12 cellular contexts compared by ENCODE assay signal in the genomic region with DNA sequence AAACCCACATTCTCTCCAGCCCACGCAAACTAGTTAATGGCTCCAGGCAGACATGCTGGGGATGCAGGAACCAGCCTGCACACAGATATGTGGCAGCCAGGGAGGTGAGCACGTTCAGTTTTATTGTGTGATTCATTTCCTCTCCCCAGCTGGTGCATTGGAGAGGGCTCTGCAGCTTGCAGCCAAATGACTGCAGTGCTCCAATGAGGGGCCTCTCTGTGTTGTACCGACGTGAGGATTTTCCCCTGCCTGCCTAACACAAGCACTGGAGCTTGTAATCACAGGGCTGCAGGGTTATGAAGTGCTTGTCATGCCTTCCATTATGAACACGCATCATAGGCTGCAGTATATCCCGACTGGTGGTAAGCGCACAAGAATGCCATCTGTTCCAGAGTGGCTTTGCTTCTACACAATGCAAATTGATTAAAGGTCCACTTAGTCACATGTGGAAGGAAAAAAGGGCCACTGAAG.
DNase-seq lines count a peak whose midpoint lies in the region; TF ChIP-seq lines count a peak whose summit lies in the region.
"Had no signal": no experiment of that assay in that cellular context is flagged by ENCODE, and none has a peak within 500 bp of the region (broad histone marks: within the 10 kb centered on the region; RNA-seq: fewer than 3 reads in every experiment).

No MANE protein-coding gene starts in this region.

- H3K4me1 ChIP-seq in A673 (ENCODE audit: insufficient read depth, low read length, poor library complexity, severe bottlenecking), result peaks cover 25% of the 10 kb centered on the region
- peaks cover 12% of the 10 kb centered on the region for H3K4me1 ChIP-seq in SJSA1 (replicated peaks)
- H3K4me1 ChIP-seq: parathyroid adenoma had no signal

- H3K27me3 ChIP-seq in A673 (replicated peaks; ENCODE audit: insufficient read depth, low read depth, low read length, poor library complexity) (no peaks in the 10 kb centered on the region), SJSA1 (replicated peaks) (no peaks in the 10 kb centered on the region)

- H3K9me3 ChIP-seq in A673 (ENCODE audit: low read depth, low read length, poor library complexity, severe bottlenecking), result no peaks in the 10 kb centered on the region
- no peaks in the 10 kb centered on the region for H3K9me3 ChIP-seq in SJSA1 (replicated peaks)

- H3K4me3 ChIP-seq in A673 (ENCODE audit: low read depth, low read length, poor library complexity, severe bottlenecking) (no peak overlapping the region), SJSA1 (no peak overlapping the region)

- intact Hi-C loops in A673 (cut with micrococcal nuclease; ENCODE audit: unreplicated experiment), result no loop called here

- no peak for TF ChIP-seq CTCF in A673 (conservative IDR thresholded peaks at IDR 0.05; ENCODE audit: low read depth, low read length)

- DNase-seq in A673 (ENCODE audit: low spot score) (peak; percentile 96), H4 (ENCODE audit: low spot score) (peak; percentile 80), SJSA1 (ENCODE audit: low read depth in 1 of 2, low spot score in 2 of 2) (peak; percentile 33 to 54), fibroblast of peridontal ligament (ENCODE audit: extremely low read depth) (peak; percentile 56), NAMALWA (ENCODE audit: low spot score) (no peak), LoVo (ENCODE audit: low spot score) (no peak), HEK293T (ENCODE audit: extremely low spot score) (no peak)
- DNase-seq in stimulated activated naive CD4-positive, alpha-beta T cell treated with Interleukin-2 at 50 U/mL for 16 hours (lab: John Stamatoyannopoulos, UW), result no peak
- DNase-seq: activated B cell treated with CpG ODN at 0.5 μM for 24 hours; CD4-positive, CD25-positive, alpha-beta regulatory T cell; NCI-H2081 treated with DMSO at 0.1 percent for 48 hours had no signal

- H3K27ac ChIP-seq in A673 (ENCODE audit: low read depth, low read length, poor library complexity, severe bottlenecking) (no peak overlapping the region), SJSA1 (no peak overlapping the region)
- H3K27ac ChIP-seq: parathyroid adenoma had no signal

- BruUV-seq in A673 (replicated peaks; lab: Mats Ljungman, UMichigan), result no TSS peak

- CTCF ChIA-PET in A673 (lab: Charles Lee) (no interaction called here), HEK293T (lab: Yijun Ruan, JAX) (no interaction called here)

- H3K36me3 ChIP-seq in A673 (ENCODE audit: insufficient read depth, low read length, poor library complexity, severe bottlenecking) (no peaks in the 10 kb centered on the region), SJSA1 (no peaks in the 10 kb centered on the region)

- POLR2A ChIA-PET in A673 (lab: Charles Lee; ENCODE audit: low non-redundant PET), result interaction anchor here (0.6 kb wide), 1 partner anchor 490 kb away, joined by 5 read pairs; no protein-coding TSS in a partner anchor
- POLR2A ChIA-PET in HEK293T (lab: Yijun Ruan, JAX), result no interaction called here

TF ChIP-seq in HEK293T, 16 proteins besides CTCF, POLR2A, EP300 and RAD21:
- TF ChIP-seq TARDBP (IDR thresholded peaks at IDR 0.05), result no peak
TF ChIP-seq in HEK293T: peak in this region for 0.

Comparison
In these comparisons a context has a peak if more than half of its experiments do, and no peak if none do; other contexts are left out.
1. DNase-seq: peak in A673 (single experiment), H4 (single experiment), SJSA1 (2 of 2) and fibroblast of peridontal ligament (single experiment); none in NAMALWA (single experiment), stimulated activated naive CD4-positive, alpha-beta T cell treated with Interleukin-2 at 50 U/mL for 16 hours (single experiment), LoVo (single experiment) and HEK293T (single experiment).